21 cellular contexts compared by ENCODE assay signal in the genomic region with DNA sequence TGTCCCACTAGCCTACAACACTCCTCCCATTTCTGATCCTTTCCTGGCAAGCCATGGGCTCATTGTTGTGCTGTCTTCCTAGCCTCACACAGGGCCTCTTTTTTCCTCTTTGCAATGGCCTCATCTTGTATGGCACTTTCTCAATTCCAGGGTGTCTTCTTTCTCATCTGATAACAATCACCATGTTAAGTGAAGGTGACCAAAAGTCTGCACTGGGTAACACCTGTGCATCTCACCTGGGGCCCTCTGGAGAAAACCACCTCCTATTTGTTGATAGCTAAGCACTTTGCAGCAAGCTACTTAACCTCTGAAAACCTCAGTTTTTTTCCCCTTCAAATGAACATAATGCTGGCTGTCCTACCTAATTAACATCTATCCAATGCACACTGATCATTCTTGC.
A peak's percentile ranks its signal among the peaks of the same experiment; 100 is the strongest.
DNase-seq lines count a peak whose midpoint lies in the region; ATAC-seq and TF ChIP-seq lines count a peak whose summit lies in the region.
"Had no signal": no experiment of that assay in that cellular context is flagged by ENCODE, and none has a peak within 500 bp of the region (broad histone marks: within the 10 kb centered on the region; RNA-seq: fewer than 3 reads in every experiment).

No MANE protein-coding gene starts in this region.

- H3K36me3 ChIP-seq in MM.1S (replicated peaks; ENCODE audit: insufficient read depth, low read length) (no peaks in the 10 kb centered on the region), liver (ENCODE audit: control insufficient read depth in 4 of 4, insufficient read depth in 3 of 4, low read depth in 1 of 4, low read length in 3 of 4) (no peaks in the 10 kb centered on the region)
- H3K36me3 ChIP-seq: BE2C; BLaER1 treated with 17β-estradiol and CSF1 and Interleukin-3, amounts not matched to agents 10 nM and 100 nM; HAP-1 had no signal

- peak overlapping the region; percentile 12 for H3K27ac Mint-ChIP-seq in progenitor cell of endocrine pancreas
- H3K27ac Mint-ChIP-seq in naive thymus-derived CD8-positive, alpha-beta T cell: no peak overlapping the region
- H3K27ac Mint-ChIP-seq: CD4-positive, alpha-beta T cell; CD8-positive, alpha-beta memory T cell; HFFc6 had no signal

- no peaks in the 10 kb centered on the region for H3K36me3 Mint-ChIP-seq in progenitor cell of endocrine pancreas (ENCODE audit: insufficient read depth)
- no peaks in the 10 kb centered on the region for H3K36me3 Mint-ChIP-seq in naive thymus-derived CD8-positive, alpha-beta T cell
- H3K36me3 Mint-ChIP-seq: CD14-positive monocyte; CD8-positive, alpha-beta memory T cell had no signal

- no peaks in the 10 kb centered on the region for H3K9me3 Mint-ChIP-seq in progenitor cell of endocrine pancreas (ENCODE audit: low read depth)
- H3K9me3 Mint-ChIP-seq in naive thymus-derived CD8-positive, alpha-beta T cell: peaks cover 0 to 3% (median 0%) of the 10 kb centered on the region in 9 donors
- H3K9me3 Mint-ChIP-seq: CD4-positive, alpha-beta T cell; HFFc6 had no signal

- H2AFZ ChIP-seq in MM.1S (ENCODE audit: low read length): no peak overlapping the region

- no peaks in the 10 kb centered on the region for H3K9me3 ChIP-seq in MM.1S (replicated peaks; ENCODE audit: insufficient read depth, low read length)
- H3K9me3 ChIP-seq in liver (ENCODE audit: control insufficient read depth in 4 of 4, low read length in 3 of 4): no peaks in the 10 kb centered on the region
- H3K9me3 ChIP-seq: A549; BE2C; BLaER1 treated with 17β-estradiol and CSF1 and Interleukin-3, amounts not matched to agents 10 nM and 100 nM; HAP-1 had no signal

- H3K27me3 Mint-ChIP-seq in progenitor cell of endocrine pancreas: no peaks in the 10 kb centered on the region
- peaks cover 0 to 33% (median 5%) of the 10 kb centered on the region in 5 donors for H3K27me3 Mint-ChIP-seq in naive thymus-derived CD8-positive, alpha-beta T cell

- peak; percentile 56 for DNase-seq in MM.1S
- DNase-seq in progenitor cell of endocrine pancreas (ENCODE audit: low spot score, unreplicated experiment): no peak
- no peak for DNase-seq in RKO (ENCODE audit: low spot score)
- DNase-seq in naive thymus-derived CD8-positive, alpha-beta T cell: no peak
- DNase-seq: 8988T; ACHN; AML-193; BE2C; Calu3; CD4-positive, alpha-beta T cell; CD8-positive, alpha-beta memory T cell; DMS53; DND-41; GOT3; HFFc6 had no signal

- H3K9me2 ChIP-seq in MM.1S (replicated peaks; ENCODE audit: insufficient read depth, low read length): no peaks in the 10 kb centered on the region

- H3K79me2 ChIP-seq in MM.1S (ENCODE audit: low read length): no peaks in the 10 kb centered on the region

- no peaks in the 10 kb centered on the region for H4K20me1 ChIP-seq in MM.1S (ENCODE audit: insufficient read depth, low read length)
- H4K20me1 ChIP-seq: BLaER1 treated with 17β-estradiol and CSF1 and Interleukin-3, amounts not matched to agents 10 nM and 100 nM had no signal

- H3K4me3 ChIP-seq in MM.1S (ENCODE audit: low read length) (no peak overlapping the region), liver (ENCODE audit: low read depth in 1 of 3, low read length in 3 of 3) (no peak overlapping the region)
- H3K4me3 ChIP-seq: A549; BLaER1 treated with 17β-estradiol and CSF1 and Interleukin-3, amounts not matched to agents 10 nM and 100 nM; HAP-1 had no signal

- peaks cover 17% of the 10 kb centered on the region for H3K4me1 Mint-ChIP-seq in progenitor cell of endocrine pancreas (ENCODE audit: low read depth)
- no peaks in the 10 kb centered on the region for H3K4me1 Mint-ChIP-seq in naive thymus-derived CD8-positive, alpha-beta T cell
- H3K4me1 Mint-ChIP-seq: CD14-positive monocyte had no signal

- POLR2A ChIA-PET in naive thymus-derived CD8-positive, alpha-beta T cell (lab: Charles Lee): no interaction called here

- H3F3A ChIP-seq in MM.1S (ENCODE audit: insufficient read depth, low read length): peaks cover 8% of the 10 kb centered on the region

- H3K9ac ChIP-seq in MM.1S (ENCODE audit: low read length) (no peak overlapping the region), liver (ENCODE audit: low read depth in 1 of 2, low read length in 2 of 2) (no peak overlapping the region)
- H3K9ac ChIP-seq: BLaER1 treated with 17β-estradiol and CSF1 and Interleukin-3, amounts not matched to agents 10 nM and 100 nM had no signal

- no peak for TF ChIP-seq RAD21 in liver (IDR thresholded peaks at IDR 0.05)

- H3K27me3 ChIP-seq in MM.1S (replicated peaks; ENCODE audit: insufficient read depth, low read length) (no peaks in the 10 kb centered on the region), liver (ENCODE audit: control insufficient read depth in 4 of 4, insufficient read depth in 4 of 4, low read length in 3 of 4) (no peaks in the 10 kb centered on the region)
- H3K27me3 ChIP-seq: BE2C; BLaER1 treated with 17β-estradiol and CSF1 and Interleukin-3, amounts not matched to agents 10 nM and 100 nM had no signal

- peaks cover 10% of the 10 kb centered on the region for H3K4me1 ChIP-seq in MM.1S (ENCODE audit: low read length)
- peaks cover 11 to 32% (median 23%) of the 10 kb centered on the region in 4 donors for H3K4me1 ChIP-seq in liver (ENCODE audit: control insufficient read depth in 4 of 4, insufficient read depth in 4 of 4, low read length in 3 of 4)
- H3K4me1 ChIP-seq: A549, BE2C, HAP-1 had no signal

- H3K27ac ChIP-seq in MM.1S (ENCODE audit: low read length) (no peak overlapping the region), liver (ENCODE audit: low read depth in 1 of 2, low read length in 2 of 2) (peak overlapping the region; percentile 15 to 26)
- H3K27ac ChIP-seq: A549; BLaER1 treated with 17β-estradiol and CSF1 and Interleukin-3, amounts not matched to agents 10 nM and 100 nM had no signal

- TF ChIP-seq CTCF in MM.1S (IDR thresholded peaks at IDR 0.05; ENCODE audit: low read length) (no peak), liver (IDR thresholded peaks at IDR 0.05; ENCODE audit: low read depth, low read length, missing input control) (no peak), progenitor cell of endocrine pancreas (IDR thresholded peaks at IDR 0.05; ENCODE audit: unreplicated experiment) (no peak)

- no peak overlapping the region for H3K4me2 ChIP-seq in MM.1S (ENCODE audit: low read depth, low read length)
- H3K4me2 ChIP-seq: A549; BLaER1 treated with 17β-estradiol and CSF1 and Interleukin-3, amounts not matched to agents 10 nM and 100 nM had no signal

- ATAC-seq in HG02588 (IDR thresholded peaks at IDR 0.05; ENCODE audit: unreplicated experiment): no peak
- no peak for ATAC-seq in naive thymus-derived CD8-positive, alpha-beta T cell
- ATAC-seq: A549 had no signal

- no peak overlapping the region for H3K4me3 Mint-ChIP-seq in progenitor cell of endocrine pancreas (ENCODE audit: low read depth)
- no peak overlapping the region for H3K4me3 Mint-ChIP-seq in naive thymus-derived CD8-positive, alpha-beta T cell
- H3K4me3 Mint-ChIP-seq: CD14-positive monocyte; CD4-positive, alpha-beta T cell; CD8-positive, alpha-beta memory T cell; HFFc6 had no signal

TF ChIP-seq in liver, 16 proteins besides CTCF, POLR2A, EP300 and RAD21:
- TF ChIP-seq SP1 (IDR thresholded peaks at IDR 0.05) (no peak), RXRA (IDR thresholded peaks at IDR 0.05) (no peak)
- TF ChIP-seq, protein P1, sequence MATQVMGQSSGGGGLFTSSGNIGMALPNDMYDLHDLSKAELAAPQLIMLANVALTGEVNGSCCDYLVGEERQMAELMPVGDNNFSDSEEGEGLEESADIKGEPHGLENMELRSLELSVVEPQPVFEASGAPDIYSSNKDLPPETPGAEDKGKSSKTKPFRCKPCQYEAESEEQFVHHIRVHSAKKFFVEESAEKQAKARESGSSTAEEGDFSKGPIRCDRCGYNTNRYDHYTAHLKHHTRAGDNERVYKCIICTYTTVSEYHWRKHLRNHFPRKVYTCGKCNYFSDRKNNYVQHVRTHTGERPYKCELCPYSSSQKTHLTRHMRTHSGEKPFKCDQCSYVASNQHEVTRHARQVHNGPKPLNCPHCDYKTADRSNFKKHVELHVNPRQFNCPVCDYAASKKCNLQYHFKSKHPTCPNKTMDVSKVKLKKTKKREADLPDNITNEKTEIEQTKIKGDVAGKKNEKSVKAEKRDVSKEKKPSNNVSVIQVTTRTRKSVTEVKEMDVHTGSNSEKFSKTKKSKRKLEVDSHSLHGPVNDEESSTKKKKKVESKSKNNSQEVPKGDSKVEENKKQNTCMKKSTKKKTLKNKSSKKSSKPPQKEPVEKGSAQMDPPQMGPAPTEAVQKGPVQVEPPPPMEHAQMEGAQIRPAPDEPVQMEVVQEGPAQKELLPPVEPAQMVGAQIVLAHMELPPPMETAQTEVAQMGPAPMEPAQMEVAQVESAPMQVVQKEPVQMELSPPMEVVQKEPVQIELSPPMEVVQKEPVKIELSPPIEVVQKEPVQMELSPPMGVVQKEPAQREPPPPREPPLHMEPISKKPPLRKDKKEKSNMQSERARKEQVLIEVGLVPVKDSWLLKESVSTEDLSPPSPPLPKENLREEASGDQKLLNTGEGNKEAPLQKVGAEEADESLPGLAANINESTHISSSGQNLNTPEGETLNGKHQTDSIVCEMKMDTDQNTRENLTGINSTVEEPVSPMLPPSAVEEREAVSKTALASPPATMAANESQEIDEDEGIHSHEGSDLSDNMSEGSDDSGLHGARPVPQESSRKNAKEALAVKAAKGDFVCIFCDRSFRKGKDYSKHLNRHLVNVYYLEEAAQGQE (IDR thresholded peaks at IDR 0.05): no peak
